In genomic region chr19:3146677-3147100, GRCh38 we compare ENCODE assay signal across 8 cellular contexts. TPM values are rescaled to one million over a fixed set of nuclear protein-coding genes. Genes with fewer than 3 reads are reported as not detected.
DNase-seq lines count a peak whose midpoint lies in the region; ATAC-seq, FAIRE-seq and TF ChIP-seq lines count a peak whose summit lies in the region.

No MANE protein-coding gene starts in this region.

- H3K36me3 Mint-ChIP-seq in CD8-positive, alpha-beta memory T cell = no peaks in the 10 kb centered on the region
- peaks cover 0 to 18% of the 10 kb centered on the region in 2 donors for H3K36me3 Mint-ChIP-seq in activated naive CD4-positive, alpha-beta T cell treated with anti-CD3 and anti-CD28 coated beads, Interleukin-2, amount 50 U/mL, for 72 hours

- no peak overlapping the region for H3K4me3 ChIP-seq in CD8-positive, alpha-beta memory T cell (ENCODE audit: low read length)
- H3K4me3 ChIP-seq in SK-N-SH (ENCODE audit: low read depth in 2 of 2, low read length in 1 of 2) (peak overlapping the region in 1 of 2 experiments; percentile 23; a peak in 1 of 4 replicates), HepG2 (replicated peaks in 1 of 3; ENCODE audit: insufficient read depth in 1 of 3, low read depth in 2 of 3, low read length in 3 of 3) (no peak overlapping the region)

- no peaks in the 10 kb centered on the region for H3K9me2 ChIP-seq in SK-N-SH

- no peaks in the 10 kb centered on the region for H3K27me3 Mint-ChIP-seq in CD8-positive, alpha-beta memory T cell

- H4K20me1 ChIP-seq in SK-N-SH (ENCODE audit: insufficient read depth) = no peaks in the 10 kb centered on the region
- H4K20me1 ChIP-seq in HepG2 (ENCODE audit: insufficient read depth, low read length) = no peaks in the 10 kb centered on the region

- H3K9me3 ChIP-seq in CD8-positive, alpha-beta memory T cell (ENCODE audit: low read length) = no peaks in the 10 kb centered on the region
- H3K9me3 ChIP-seq in SK-N-SH (no peaks in the 10 kb centered on the region), HepG2 (ENCODE audit: low read length) (no peaks in the 10 kb centered on the region)

- intact Hi-C loops in HepG2 (cut with micrococcal nuclease; ENCODE audit: unreplicated experiment) = no loop called here

- TF ChIP-seq POLR2A in HepG2 (IDR thresholded peaks at IDR 0.05; ENCODE audit: insufficient read depth in 1 of 2, low read depth in 2 of 2, low read length in 2 of 2) = no peak

- DNase-seq in CD8-positive, alpha-beta memory T cell = peak; percentile 47 to 80 (median 57)
- DNase-seq in SK-N-SH = peak; percentile 79
- peak; percentile 84 to 91 for DNase-seq in activated naive CD4-positive, alpha-beta T cell treated with anti-CD3 and anti-CD28 coated beads, Interleukin-2, amount 50 U/mL, for 72 hours (ENCODE audit: low spot score in 2 of 2)
- DNase-seq in HepG2 (ENCODE audit: low spot score) = peak; percentile 21
- peak; percentile 20 to 67 (median 60) for DNase-seq in stimulated activated naive CD4-positive, alpha-beta T cell (lab: John Stamatoyannopoulos, UW)
- no peak for DNase-seq in amniotic stem cell (lab: John Stamatoyannopoulos, UW)
- no peak for DNase-seq in substantia nigra (lab: John Stamatoyannopoulos, UW)

- ATAC-seq in activated naive CD4-positive, alpha-beta T cell treated with anti-CD3 and anti-CD28 coated beads, Interleukin-2, amount 50 U/mL, for 72 hours = peak; percentile 74 to 82
- peak; percentile 71 for ATAC-seq in HepG2
- ATAC-seq in GM21515 (IDR thresholded peaks at IDR 0.05; ENCODE audit: unreplicated experiment) = no peak

- peak overlapping the region in 2 of 8 donors; percentile 69 to 72 for H3K27ac Mint-ChIP-seq in CD8-positive, alpha-beta memory T cell
- peak overlapping the region; percentile 17 to 86 for H3K27ac Mint-ChIP-seq in activated naive CD4-positive, alpha-beta T cell treated with anti-CD3 and anti-CD28 coated beads, Interleukin-2, amount 50 U/mL, for 72 hours

- H3K27me3 ChIP-seq in CD8-positive, alpha-beta memory T cell (ENCODE audit: insufficient read depth, low read length, poor library complexity, severe bottlenecking) = no peaks in the 10 kb centered on the region
- no peaks in the 10 kb centered on the region for H3K27me3 ChIP-seq in SK-N-SH (ENCODE audit: insufficient read depth)
- H3K27me3 ChIP-seq in HepG2 (ENCODE audit: control insufficient read depth in 1 of 2, insufficient read depth in 2 of 2, low read length in 2 of 2) = peaks cover 5 to 12% of the 10 kb centered on the region in 2 experiments; a peak in 3 of 5 replicates

- H3K27ac ChIP-seq in CD8-positive, alpha-beta memory T cell (ENCODE audit: low read depth, low read length) = no peak overlapping the region
- H3K27ac ChIP-seq in SK-N-SH (ENCODE audit: low read depth in 2 of 2, low read length in 1 of 2) (no peak overlapping the region), HepG2 (ENCODE audit: extremely low read length, insufficient read depth, low read length) (no peak overlapping the region), substantia nigra (ENCODE audit: low read depth, low read length, poor library complexity, severe bottlenecking) (no peak overlapping the region)

- H3K36me3 ChIP-seq in CD8-positive, alpha-beta memory T cell (ENCODE audit: insufficient read depth, low read length) = no peaks in the 10 kb centered on the region
- H3K36me3 ChIP-seq in SK-N-SH (replicated peaks in 1 of 2; ENCODE audit: control insufficient read depth in 1 of 2, insufficient read depth in 2 of 2, low read length in 1 of 2) (no peaks in the 10 kb centered on the region), HepG2 (replicated peaks in 1 of 2; ENCODE audit: control insufficient read depth in 1 of 2, insufficient read depth in 2 of 2, low read length in 2 of 2) (no peaks in the 10 kb centered on the region)

- no peak for FAIRE-seq in HepG2 (lab: Jason Lieb, UNC)

- H3F3A ChIP-seq in SK-N-SH (replicated peaks; ENCODE audit: insufficient read depth) = peaks cover 18% of the 10 kb centered on the region

- TF ChIP-seq EP300 in SK-N-SH (IDR thresholded peaks at IDR 0.05; ENCODE audit: borderline replicate concordance in 1 of 2, low read depth in 1 of 2, low read length in 1 of 2) = no peak
- TF ChIP-seq EP300 in HepG2 (IDR thresholded peaks at IDR 0.05; ENCODE audit: low read depth in 2 of 2, low read length in 2 of 2) = no peak
- no peak for TF ChIP-seq EP300 in HepG2 (CRISPR knock-in tag; IDR thresholded peaks at IDR 0.05; ENCODE audit: borderline replicate concordance)

- H3K9me3 Mint-ChIP-seq in CD8-positive, alpha-beta memory T cell = no peaks in the 10 kb centered on the region
- H3K9me3 Mint-ChIP-seq in activated naive CD4-positive, alpha-beta T cell treated with anti-CD3 and anti-CD28 coated beads, Interleukin-2, amount 50 U/mL, for 72 hours = no peaks in the 10 kb centered on the region

- H2AFZ ChIP-seq in SK-N-SH (ENCODE audit: low read depth) = no peak overlapping the region
- no peak overlapping the region for H2AFZ ChIP-seq in HepG2 (ENCODE audit: low read length)

- no peak overlapping the region for H3K4me3 Mint-ChIP-seq in CD8-positive, alpha-beta memory T cell

- H3K4me1 ChIP-seq in CD8-positive, alpha-beta memory T cell (ENCODE audit: insufficient read depth, low read length) = no peaks in the 10 kb centered on the region
- H3K4me1 ChIP-seq in SK-N-SH (ENCODE audit: control insufficient read depth in 1 of 2, insufficient read depth in 2 of 2, low read depth in 1 of 2, low read length in 1 of 2) = peaks cover 0 to 13% of the 10 kb centered on the region in 2 experiments; a peak in 1 of 4 replicates
- H3K4me1 ChIP-seq in HepG2 (ENCODE audit: insufficient read depth, low read length) = no peaks in the 10 kb centered on the region

- TF ChIP-seq RAD21 in SK-N-SH (IDR thresholded peaks at IDR 0.05; ENCODE audit: low read length) (peak; percentile 22; the same call in 1 of the 2 replicates), HepG2 (CRISPR knock-in tag; IDR thresholded peaks at IDR 0.05) (no peak)

- TF ChIP-seq CTCF in SK-N-SH (IDR thresholded peaks at IDR 0.05) (peak; percentile 93), HepG2 (CRISPR knock-in tag; IDR thresholded peaks at IDR 0.05) (peak; percentile 76)

- in situ Hi-C loops in HepG2 (cut with HindIII; ENCODE audit: extremely low pct_ligation_motif_present, low pct_unique_long_range_greater_than_20kb) = no loop called here

- H3K4me2 ChIP-seq in SK-N-SH (no peak overlapping the region), HepG2 (ENCODE audit: low read depth, low read length) (no peak overlapping the region)

- POLR2A ChIA-PET in CD8-positive, alpha-beta memory T cell (lab: Charles Lee) = no interaction called here
- POLR2A ChIA-PET in SK-N-SH (lab: Yijun Ruan, JAX) = no interaction called here
- POLR2A ChIA-PET in HepG2 (lab: Yijun Ruan, JAX) = no interaction called here

- WGBS in SK-N-SH (ENCODE audit: low lambda C conversion rate) = 46% methylated on average over 5 of the region's 5 CpGs
- WGBS in HepG2 (ENCODE audit: low lambda C conversion rate) = 71% methylated on average over 2 of the region's 5 CpGs

- H3K4me1 Mint-ChIP-seq in CD8-positive, alpha-beta memory T cell = peaks cover 5 to 9% (median 7%) of the 10 kb centered on the region in 3 donors

- BruUV-seq in HepG2 (replicated peaks; lab: Mats Ljungman, UMichigan) = no TSS peak

- CTCF ChIA-PET in CD8-positive, alpha-beta memory T cell (lab: Charles Lee) = interaction anchor here (1.0 to 2.2 kb wide), 7 partner anchors 11 to 64 kb away, joined by 3 to 9 read pairs (median 4); no protein-coding TSS in a partner anchor
- CTCF ChIA-PET in SK-N-SH (lab: Yijun Ruan, JAX) (interaction anchor here (0.7 to 6.0 kb wide), 7 partner anchors 14 to 42 kb away, joined by 3 to 31 read pairs (median 4); no protein-coding TSS in a partner anchor), HepG2 (lab: Yijun Ruan, JAX; ENCODE audit: low intra/inter-chr PET ratio, low total read pairs) (interaction anchor here (0.7 to 2.4 kb wide), 2 partner anchors 17 to 18 kb away, joined by 3 to 10 read pairs; no protein-coding TSS in a partner anchor)

- H3K79me2 ChIP-seq in SK-N-SH (ENCODE audit: insufficient read depth) = no peaks in the 10 kb centered on the region
- H3K79me2 ChIP-seq in HepG2 (ENCODE audit: insufficient read depth, low read length) = no peaks in the 10 kb centered on the region

- H3K9ac ChIP-seq in SK-N-SH (no peak overlapping the region), HepG2 (ENCODE audit: insufficient read depth, low read depth, low read length) (no peak overlapping the region)

RNA-seq across cellular contexts. Expression of gene GNA15, which starts 10.9 kb away (rescaled TPM):
- 1 to 10 TPM; 2.6 to 3.9 TPM for total RNA-seq in CD8-positive, alpha-beta memory T cell
- polyA plus RNA-seq in CD8-positive, alpha-beta memory T cell = 0.59 TPM
- polyA plus RNA-seq in SK-N-SH (2012; rRNA removed) (0.05 and 0.13 TPM in 2 replicates), HepG2 (2011; rRNA removed) (not detected in 2 replicates)
- polyA plus RNA-seq in SK-N-SH (2012; cell fraction: cytosol; rRNA removed) = 0.03 and 0.04 TPM in 2 replicates
- 0.15 and 0.21 TPM in 2 replicates for polyA plus RNA-seq in SK-N-SH (2012; cell fraction: nucleus; rRNA removed)
- total RNA-seq in activated naive CD4-positive, alpha-beta T cell treated with anti-CD3 and anti-CD28 coated beads, Interleukin-2, amount 50 U/mL, for 72 hours = 100 to 1,000 TPM in 1 of 2 donors, 1 to 10 TPM in 1; 3.0 to 105 TPM
- total RNA-seq in HepG2 (2016; rRNA removed; fragmentation: Illumina TruSeq; extraction: Trizol) = not detected in 2 replicates
- not detected in 2 replicates for total RNA-seq in HepG2 (2016; cell fraction: cytosol; rRNA removed; fragmentation: Illumina TruSeq; extraction: Trizol; ENCODE audit: low read depth)
- total RNA-seq in HepG2 (2016; cell fraction: insoluble cytoplasmic fraction; rRNA removed; fragmentation: Illumina TruSeq; extraction: Trizol) = not detected in 2 replicates
- not detected in 2 replicates for total RNA-seq in HepG2 (2016; cell fraction: membrane; rRNA removed; fragmentation: Illumina TruSeq; extraction: Trizol)
- total RNA-seq in HepG2 (2016; cell fraction: nucleus; rRNA removed; fragmentation: Illumina TruSeq; extraction: Trizol) = not detected in 2 replicates
- polyA plus RNA-seq in HepG2 (2011; cell fraction: cytosol; rRNA removed) = 0.04 TPM in 1 of 2 replicates, not detected in the other
- not detected in 2 replicates for polyA plus RNA-seq in HepG2 (2011; cell fraction: nucleus; rRNA removed)
- not detected in 2 replicates for polyA plus RNA-seq in HepG2 (2012)
- not detected in 2 replicates for polyA plus RNA-seq in HepG2 (2016; cell fraction: cytosol; fragmentation: Illumina TruSeq; extraction: Trizol; ENCODE audit: low read depth)
- polyA plus RNA-seq in HepG2 (2016; cell fraction: insoluble cytoplasmic fraction; fragmentation: Illumina TruSeq; extraction: Trizol; ENCODE audit: low read depth) = not detected in 2 replicates
- polyA plus RNA-seq in HepG2 (2016; cell fraction: membrane; fragmentation: Illumina TruSeq; extraction: Trizol; ENCODE audit: low read depth) = 0.08 TPM in 1 of 2 replicates, not detected in the other
- polyA plus RNA-seq in HepG2 (2016; cell fraction: nucleus; fragmentation: Illumina TruSeq; extraction: Trizol; ENCODE audit: insufficient read depth, low read depth) = 0.22 TPM in 1 of 2 replicates, not detected in the other
- polyA minus RNA-seq in HepG2 (2011; rRNA and poly(A)+ RNA removed; ENCODE audit: low replicate concordance) = 0.10 and 0.61 TPM in 2 replicates
- not detected in 2 replicates for polyA minus RNA-seq in HepG2 (2011; cell fraction: cytosol; rRNA and poly(A)+ RNA removed)
- polyA minus RNA-seq in HepG2 (2011; cell fraction: nucleus; rRNA and poly(A)+ RNA removed) = not detected in 2 replicates

RNA-seq across cellular contexts. Expression of gene S1PR4, which starts 31.9 kb away (rescaled TPM):
- total RNA-seq in CD8-positive, alpha-beta memory T cell = 10 to 100 TPM; 64.3 to 68.9 TPM
- polyA plus RNA-seq in CD8-positive, alpha-beta memory T cell = 494 TPM
- polyA plus RNA-seq in SK-N-SH (2012; rRNA removed) (not detected in 2 replicates), HepG2 (2011; rRNA removed) (0.09 and 0.33 TPM in 2 replicates)
- not detected in 2 replicates for polyA plus RNA-seq in SK-N-SH (2012; cell fraction: cytosol; rRNA removed)
- 0.18 and 0.27 TPM in 2 replicates for polyA plus RNA-seq in SK-N-SH (2012; cell fraction: nucleus; rRNA removed)
- 10 to 100 TPM; 18.6 to 62.1 TPM for total RNA-seq in activated naive CD4-positive, alpha-beta T cell treated with anti-CD3 and anti-CD28 coated beads, Interleukin-2, amount 50 U/mL, for 72 hours
- total RNA-seq in HepG2 (2016; rRNA removed; fragmentation: Illumina TruSeq; extraction: Trizol) = 0.07 TPM in 1 of 2 replicates, not detected in the other
- not detected in 2 replicates for total RNA-seq in HepG2 (2016; cell fraction: cytosol; rRNA removed; fragmentation: Illumina TruSeq; extraction: Trizol; ENCODE audit: low read depth)
- total RNA-seq in HepG2 (2016; cell fraction: insoluble cytoplasmic fraction; rRNA removed; fragmentation: Illumina TruSeq; extraction: Trizol) = 0.09 TPM in 1 of 2 replicates, not detected in the other
- not detected in 2 replicates for total RNA-seq in HepG2 (2016; cell fraction: membrane; rRNA removed; fragmentation: Illumina TruSeq; extraction: Trizol)
- not detected in 2 replicates for total RNA-seq in HepG2 (2016; cell fraction: nucleus; rRNA removed; fragmentation: Illumina TruSeq; extraction: Trizol)
- polyA plus RNA-seq in HepG2 (2011; cell fraction: cytosol; rRNA removed) = not detected in 2 replicates
- 1.2 and 1.8 TPM in 2 replicates for polyA plus RNA-seq in HepG2 (2011; cell fraction: nucleus; rRNA removed)
- polyA plus RNA-seq in HepG2 (2012) = not detected in 2 replicates
- polyA plus RNA-seq in HepG2 (2016; cell fraction: cytosol; fragmentation: Illumina TruSeq; extraction: Trizol; ENCODE audit: low read depth) = not detected in 2 replicates
- not detected in 2 replicates for polyA plus RNA-seq in HepG2 (2016; cell fraction: insoluble cytoplasmic fraction; fragmentation: Illumina TruSeq; extraction: Trizol; ENCODE audit: low read depth)
- not detected in 2 replicates for polyA plus RNA-seq in HepG2 (2016; cell fraction: membrane; fragmentation: Illumina TruSeq; extraction: Trizol; ENCODE audit: low read depth)
- polyA plus RNA-seq in HepG2 (2016; cell fraction: nucleus; fragmentation: Illumina TruSeq; extraction: Trizol; ENCODE audit: insufficient read depth, low read depth) = 0.29 TPM in 1 of 2 replicates, not detected in the other
- 0.19 TPM in 1 of 2 replicates, not detected in the other for polyA minus RNA-seq in HepG2 (2011; rRNA and poly(A)+ RNA removed; ENCODE audit: low replicate concordance)
- polyA minus RNA-seq in HepG2 (2011; cell fraction: cytosol; rRNA and poly(A)+ RNA removed) = not detected in 2 replicates
- 0.25 TPM in 1 of 2 replicates, not detected in the other for polyA minus RNA-seq in HepG2 (2011; cell fraction: nucleus; rRNA and poly(A)+ RNA removed)

RNA-seq across cellular contexts. Expression of gene NCLN, which starts 39.0 kb away (rescaled TPM):
- total RNA-seq in CD8-positive, alpha-beta memory T cell = 10 to 100 TPM; 94.7 to 96.0 TPM
- polyA plus RNA-seq in CD8-positive, alpha-beta memory T cell = 47.4 TPM
- 67.0 and 69.0 TPM in 2 replicates for polyA plus RNA-seq in SK-N-SH (2012; rRNA removed)
- polyA plus RNA-seq in SK-N-SH (2012; cell fraction: cytosol; rRNA removed) = 23.8 and 45.1 TPM in 2 replicates
- 131 and 133 TPM in 2 replicates for polyA plus RNA-seq in SK-N-SH (2012; cell fraction: nucleus; rRNA removed)
- 10 to 100 TPM; 41.7 to 63.3 TPM for total RNA-seq in activated naive CD4-positive, alpha-beta T cell treated with anti-CD3 and anti-CD28 coated beads, Interleukin-2, amount 50 U/mL, for 72 hours
- total RNA-seq in HepG2 (2016; rRNA removed; fragmentation: Illumina TruSeq; extraction: Trizol) = 20.0 and 56.0 TPM in 2 replicates
- total RNA-seq in HepG2 (2016; cell fraction: cytosol; rRNA removed; fragmentation: Illumina TruSeq; extraction: Trizol; ENCODE audit: low read depth) = 14.5 and 16.6 TPM in 2 replicates
- 22.2 and 58.2 TPM in 2 replicates for total RNA-seq in HepG2 (2016; cell fraction: insoluble cytoplasmic fraction; rRNA removed; fragmentation: Illumina TruSeq; extraction: Trizol)
- total RNA-seq in HepG2 (2016; cell fraction: membrane; rRNA removed; fragmentation: Illumina TruSeq; extraction: Trizol) = 36.2 and 36.4 TPM in 2 replicates
- total RNA-seq in HepG2 (2016; cell fraction: nucleus; rRNA removed; fragmentation: Illumina TruSeq; extraction: Trizol) = 45.5 and 60.9 TPM in 2 replicates
- 42.6 and 55.5 TPM in 2 replicates for polyA plus RNA-seq in HepG2 (2011; rRNA removed)
- 34.0 and 56.6 TPM in 2 replicates for polyA plus RNA-seq in HepG2 (2011; cell fraction: cytosol; rRNA removed)
- polyA plus RNA-seq in HepG2 (2011; cell fraction: nucleus; rRNA removed) = 87.2 and 112 TPM in 2 replicates
- 29.1 and 45.2 TPM in 2 replicates for polyA plus RNA-seq in HepG2 (2012)
- polyA plus RNA-seq in HepG2 (2016; cell fraction: cytosol; fragmentation: Illumina TruSeq; extraction: Trizol; ENCODE audit: low read depth) = 21.6 and 23.7 TPM in 2 replicates
- 19.8 and 29.4 TPM in 2 replicates for polyA plus RNA-seq in HepG2 (2016; cell fraction: insoluble cytoplasmic fraction; fragmentation: Illumina TruSeq; extraction: Trizol; ENCODE audit: low read depth)
- polyA plus RNA-seq in HepG2 (2016; cell fraction: membrane; fragmentation: Illumina TruSeq; extraction: Trizol; ENCODE audit: low read depth) = 31.3 and 31.9 TPM in 2 replicates
- 109 and 110 TPM in 2 replicates for polyA plus RNA-seq in HepG2 (2016; cell fraction: nucleus; fragmentation: Illumina TruSeq; extraction: Trizol; ENCODE audit: insufficient read depth, low read depth)
- 99.1 and 126 TPM in 2 replicates for polyA minus RNA-seq in HepG2 (2011; rRNA and poly(A)+ RNA removed; ENCODE audit: low replicate concordance)
- polyA minus RNA-seq in HepG2 (2011; cell fraction: cytosol; rRNA and poly(A)+ RNA removed) = 41.8 and 46.2 TPM in 2 replicates
- polyA minus RNA-seq in HepG2 (2011; cell fraction: nucleus; rRNA and poly(A)+ RNA removed) = 16.4 and 18.6 TPM in 2 replicates

RNA-seq across cellular contexts. Expression of gene GNA11, which starts 52.5 kb away (rescaled TPM):
- 1 to 10 TPM; 5.8 TPM for total RNA-seq in CD8-positive, alpha-beta memory T cell
- 0.10 TPM for polyA plus RNA-seq in CD8-positive, alpha-beta memory T cell
- 14.6 and 32.4 TPM in 2 replicates for polyA plus RNA-seq in SK-N-SH (2012; rRNA removed)
- polyA plus RNA-seq in SK-N-SH (2012; cell fraction: cytosol; rRNA removed) = 14.6 and 27.8 TPM in 2 replicates
- polyA plus RNA-seq in SK-N-SH (2012; cell fraction: nucleus; rRNA removed) = 33.0 and 35.6 TPM in 2 replicates
- 10 to 100 TPM in 1 of 2 donors, 1 to 10 TPM in 1; 3.1 to 11.4 TPM for total RNA-seq in activated naive CD4-positive, alpha-beta T cell treated with anti-CD3 and anti-CD28 coated beads, Interleukin-2, amount 50 U/mL, for 72 hours
- 18.8 and 26.8 TPM in 2 replicates for total RNA-seq in HepG2 (2016; rRNA removed; fragmentation: Illumina TruSeq; extraction: Trizol)
- 4.5 and 5.5 TPM in 2 replicates for total RNA-seq in HepG2 (2016; cell fraction: cytosol; rRNA removed; fragmentation: Illumina TruSeq; extraction: Trizol; ENCODE audit: low read depth)
- 16.2 and 28.2 TPM in 2 replicates for total RNA-seq in HepG2 (2016; cell fraction: insoluble cytoplasmic fraction; rRNA removed; fragmentation: Illumina TruSeq; extraction: Trizol)
- total RNA-seq in HepG2 (2016; cell fraction: membrane; rRNA removed; fragmentation: Illumina TruSeq; extraction: Trizol) = 20.2 and 20.3 TPM in 2 replicates
- 13.2 and 15.8 TPM in 2 replicates for total RNA-seq in HepG2 (2016; cell fraction: nucleus; rRNA removed; fragmentation: Illumina TruSeq; extraction: Trizol)
- 16.0 and 16.8 TPM in 2 replicates for polyA plus RNA-seq in HepG2 (2011; rRNA removed)
- polyA plus RNA-seq in HepG2 (2011; cell fraction: cytosol; rRNA removed) = 18.0 and 19.4 TPM in 2 replicates
- polyA plus RNA-seq in HepG2 (2011; cell fraction: nucleus; rRNA removed) = 24.5 and 30.8 TPM in 2 replicates
- 21.5 and 25.5 TPM in 2 replicates for polyA plus RNA-seq in HepG2 (2012)
- 4.2 and 4.6 TPM in 2 replicates for polyA plus RNA-seq in HepG2 (2016; cell fraction: cytosol; fragmentation: Illumina TruSeq; extraction: Trizol; ENCODE audit: low read depth)
- polyA plus RNA-seq in HepG2 (2016; cell fraction: insoluble cytoplasmic fraction; fragmentation: Illumina TruSeq; extraction: Trizol; ENCODE audit: low read depth) = 25.9 and 33.9 TPM in 2 replicates
- 14.1 and 15.9 TPM in 2 replicates for polyA plus RNA-seq in HepG2 (2016; cell fraction: membrane; fragmentation: Illumina TruSeq; extraction: Trizol; ENCODE audit: low read depth)
- polyA plus RNA-seq in HepG2 (2016; cell fraction: nucleus; fragmentation: Illumina TruSeq; extraction: Trizol; ENCODE audit: insufficient read depth, low read depth) = 31.1 and 31.9 TPM in 2 replicates
- polyA minus RNA-seq in HepG2 (2011; rRNA and poly(A)+ RNA removed; ENCODE audit: low replicate concordance) = 36.6 and 52.6 TPM in 2 replicates
- polyA minus RNA-seq in HepG2 (2011; cell fraction: cytosol; rRNA and poly(A)+ RNA removed) = 10.8 and 16.8 TPM in 2 replicates
- polyA minus RNA-seq in HepG2 (2011; cell fraction: nucleus; rRNA and poly(A)+ RNA removed) = 6.7 and 7.1 TPM in 2 replicates

Comparison
In these comparisons a context has a peak if more than half of its experiments do, and no peak if none do; other contexts are left out.
1. DNase-seq: peak in CD8-positive, alpha-beta memory T cell (5 of 5), SK-N-SH (single experiment), activated naive CD4-positive, alpha-beta T cell treated with anti-CD3 and anti-CD28 coated beads, Interleukin-2, amount 50 U/mL, for 72 hours (2 of 2), HepG2 (single experiment) and stimulated activated naive CD4-positive, alpha-beta T cell (6 of 6); none in amniotic stem cell (single experiment) and substantia nigra (0 of 49).
2. RNA of gene S1PR4, which starts 31.9 kb away (total RNA-seq): 64.3 to 68.9 TPM in CD8-positive, alpha-beta memory T cell and 18.6 to 62.1 TPM in activated naive CD4-positive, alpha-beta T cell treated with anti-CD3 and anti-CD28 coated beads, Interleukin-2, amount 50 U/mL, for 72 hours; 0.07 to 0.09 TPM in HepG2; every median in the first group is over 10 times any median in the second.